In genomic region chr19:29605653-29606419, GRCh38 we compare ENCODE assay signal across 1 cellular context.
TF ChIP-seq lines count a peak whose summit lies in the region.

TSS of gene POP4 (plus strand) at chr19:29606283. CDS start at chr19:29606319, 36 bp downstream.

TF ChIP-seq in HepG2, 621 proteins besides CTCF, POLR2A, EP300 and RAD21 (continued from another document and continues in another):
- TF ChIP-seq HMGXB4 (CRISPR knock-in tag; IDR thresholded peaks at IDR 0.05; ENCODE audit: borderline replicate concordance in 1 of 2, low read depth in 1 of 2) (peak; percentile 78 to 84), REPIN1 (CRISPR knock-in tag; IDR thresholded peaks at IDR 0.05; ENCODE audit: borderline replicate concordance, low read depth) (peak; percentile 74; the same call in 1 of the 2 replicates), SKI (IDR thresholded peaks at IDR 0.05; ENCODE audit: partially characterized antibody) (peak; percentile 29), ZNF629 (CRISPR knock-in tag; conservative IDR thresholded peaks at IDR 0.05) (peak; percentile 49; the same call in 1 of the 2 replicates), SRSF1 (optimal IDR thresholded peaks at IDR 0.05; ENCODE audit: low read depth, low read length) (peak; percentile 74), MED13 (CRISPR knock-in tag; IDR thresholded peaks at IDR 0.05) (0 out of 2 replicates have a peak, but pooled peaks have one; percentile 28), RARG (CRISPR knock-in tag; IDR thresholded peaks at IDR 0.05; ENCODE audit: low read depth) (no peak), BRCA1 (CRISPR knock-in tag; IDR thresholded peaks at IDR 0.05) (no peak), ZBTB21 (CRISPR knock-in tag; IDR thresholded peaks at IDR 0.05) (peak; percentile 95), ZC3H13 (CRISPR knock-in tag; IDR thresholded peaks at IDR 0.05) (peak; percentile 76; the same call in 1 of the 2 replicates), THAP11 (CRISPR knock-in tag; IDR thresholded peaks at IDR 0.05) (peak; percentile 93), HIVEP1 (CRISPR knock-in tag; IDR thresholded peaks at IDR 0.05) (peak; percentile 27; the same call in 1 of the 2 replicates), FOXK1 (CRISPR knock-in tag; IDR thresholded peaks at IDR 0.05; ENCODE audit: borderline replicate concordance, low read depth) (peak; percentile 84; the same call in 1 of the 2 replicates), ZGPAT (CRISPR knock-in tag; IDR thresholded peaks at IDR 0.05) (peak; percentile 40; the same call in 1 of the 2 replicates), ZSCAN25 (CRISPR knock-in tag; IDR thresholded peaks at IDR 0.05) (no peak), BORCS8-MEF2B (CRISPR knock-in tag; IDR thresholded peaks at IDR 0.05) (peak; percentile 15; the same call in 1 of the 2 replicates), PAXIP1 (CRISPR knock-in tag; conservative IDR thresholded peaks at IDR 0.05) (0 out of 2 replicates have a peak, but pooled peaks have one; percentile 30), PHB2 (IDR thresholded peaks at IDR 0.05; ENCODE audit: partially characterized antibody) (no peak), ZSCAN20 (CRISPR knock-in tag; IDR thresholded peaks at IDR 0.05; ENCODE audit: borderline replicate concordance) (no peak), SIX4 (CRISPR knock-in tag; IDR thresholded peaks at IDR 0.05) (peak; percentile 28; the same call in 1 of the 2 replicates), ZNF556 (CRISPR knock-in tag; IDR thresholded peaks at IDR 0.05; ENCODE audit: borderline replicate concordance) (peak; percentile 88), ZBTB42 (CRISPR knock-in tag; IDR thresholded peaks at IDR 0.05) (0 out of 2 replicates have a peak, but pooled peaks have one; percentile 39), U2AF1 (optimal IDR thresholded peaks at IDR 0.05; ENCODE audit: low read depth, low read length) (peak; percentile 31), ZNF546 (CRISPR knock-in tag; conservative IDR thresholded peaks at IDR 0.05) (0 out of 2 replicates have a peak, but pooled peaks have one; percentile 53), POGZ (CRISPR knock-in tag; IDR thresholded peaks at IDR 0.05) (peak; percentile 93), MIER2 (CRISPR knock-in tag; IDR thresholded peaks at IDR 0.05) (0 out of 2 replicates have a peak, but pooled peaks have one; percentile 22), ZNF550 (CRISPR knock-in tag; IDR thresholded peaks at IDR 0.05; ENCODE audit: borderline replicate concordance) (no peak), ATF6 (CRISPR knock-in tag; conservative IDR thresholded peaks at IDR 0.05) (no peak), NFYB (CRISPR knock-in tag; IDR thresholded peaks at IDR 0.05) (peak; percentile 55; the same call in 1 of the 2 replicates), FOXA3 (CRISPR knock-in tag; IDR thresholded peaks at IDR 0.05) (peak; percentile 29), ARID5B (CRISPR knock-in tag; IDR thresholded peaks at IDR 0.05) (peak; percentile 45; the same call in 1 of the 2 replicates), GATAD2A (CRISPR knock-in tag; IDR thresholded peaks at IDR 0.05) (peak; percentile 59; the same call in 1 of the 2 replicates), ZNF747 (CRISPR knock-in tag; IDR thresholded peaks at IDR 0.05; ENCODE audit: borderline replicate concordance) (no peak; the same call in 1 of the 2 replicates), JARID2 (CRISPR knock-in tag; IDR thresholded peaks at IDR 0.05; ENCODE audit: insufficient replicate concordance) (no peak), ZNF616 (CRISPR knock-in tag; IDR thresholded peaks at IDR 0.05; ENCODE audit: low read depth) (no peak), TEAD3 (CRISPR knock-in tag; optimal IDR thresholded peaks at IDR 0.05; ENCODE audit: borderline replicate concordance) (peak; percentile 72), ZFY (CRISPR knock-in tag; IDR thresholded peaks at IDR 0.05) (peak; percentile 65), HOXA5 (CRISPR knock-in tag; IDR thresholded peaks at IDR 0.05) (peak; percentile 75; the same call in 1 of the 2 replicates), ATRX (CRISPR knock-in tag; IDR thresholded peaks at IDR 0.05; ENCODE audit: borderline replicate concordance) (no peak), ELF3 (CRISPR knock-in tag; IDR thresholded peaks at IDR 0.05) (peak; percentile 53; the same call in 1 of the 2 replicates), ZFP36 (IDR thresholded peaks at IDR 0.05; ENCODE audit: borderline replicate concordance, low read depth, low read length, partially characterized antibody) (no peak), YEATS4 (CRISPR knock-in tag; IDR thresholded peaks at IDR 0.05; ENCODE audit: borderline replicate concordance) (no peak; the same call in 1 of the 2 replicates), KMT2A (CRISPR knock-in tag; IDR thresholded peaks at IDR 0.05) (peak; percentile 72; the same call in 1 of the 2 replicates), PHF8 (CRISPR knock-in tag; IDR thresholded peaks at IDR 0.05) (peak; percentile 92)
- TF ChIP-seq, protein P1, sequence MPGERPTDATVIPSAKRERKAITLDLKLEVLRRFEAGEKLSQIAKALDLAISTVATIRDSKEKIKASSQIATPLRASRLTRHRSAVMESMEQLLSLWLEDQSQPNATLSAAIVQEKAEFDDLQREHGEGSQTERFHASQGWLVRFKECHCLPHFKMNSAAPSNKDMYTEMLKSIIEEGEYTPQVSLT (CRISPR knock-in tag; IDR thresholded peaks at IDR 0.05; ENCODE audit: borderline replicate concordance, low read depth) = no peak
- TF ChIP-seq, protein P2, sequence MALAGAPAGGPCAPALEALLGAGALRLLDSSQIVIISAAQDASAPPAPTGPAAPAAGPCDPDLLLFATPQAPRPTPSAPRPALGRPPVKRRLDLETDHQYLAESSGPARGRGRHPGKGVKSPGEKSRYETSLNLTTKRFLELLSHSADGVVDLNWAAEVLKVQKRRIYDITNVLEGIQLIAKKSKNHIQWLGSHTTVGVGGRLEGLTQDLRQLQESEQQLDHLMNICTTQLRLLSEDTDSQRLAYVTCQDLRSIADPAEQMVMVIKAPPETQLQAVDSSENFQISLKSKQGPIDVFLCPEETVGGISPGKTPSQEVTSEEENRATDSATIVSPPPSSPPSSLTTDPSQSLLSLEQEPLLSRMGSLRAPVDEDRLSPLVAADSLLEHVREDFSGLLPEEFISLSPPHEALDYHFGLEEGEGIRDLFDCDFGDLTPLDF (CRISPR knock-in tag; IDR thresholded peaks at IDR 0.05) = 0 out of 2 replicates have a peak, but pooled peaks have one; percentile 19
- TF ChIP-seq, protein P3, sequence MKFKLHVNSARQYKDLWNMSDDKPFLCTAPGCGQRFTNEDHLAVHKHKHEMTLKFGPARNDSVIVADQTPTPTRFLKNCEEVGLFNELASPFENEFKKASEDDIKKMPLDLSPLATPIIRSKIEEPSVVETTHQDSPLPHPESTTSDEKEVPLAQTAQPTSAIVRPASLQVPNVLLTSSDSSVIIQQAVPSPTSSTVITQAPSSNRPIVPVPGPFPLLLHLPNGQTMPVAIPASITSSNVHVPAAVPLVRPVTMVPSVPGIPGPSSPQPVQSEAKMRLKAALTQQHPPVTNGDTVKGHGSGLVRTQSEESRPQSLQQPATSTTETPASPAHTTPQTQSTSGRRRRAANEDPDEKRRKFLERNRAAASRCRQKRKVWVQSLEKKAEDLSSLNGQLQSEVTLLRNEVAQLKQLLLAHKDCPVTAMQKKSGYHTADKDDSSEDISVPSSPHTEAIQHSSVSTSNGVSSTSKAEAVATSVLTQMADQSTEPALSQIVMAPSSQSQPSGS (CRISPR knock-in tag; IDR thresholded peaks at IDR 0.05) = peak; percentile 88
- TF ChIP-seq, protein P4, sequence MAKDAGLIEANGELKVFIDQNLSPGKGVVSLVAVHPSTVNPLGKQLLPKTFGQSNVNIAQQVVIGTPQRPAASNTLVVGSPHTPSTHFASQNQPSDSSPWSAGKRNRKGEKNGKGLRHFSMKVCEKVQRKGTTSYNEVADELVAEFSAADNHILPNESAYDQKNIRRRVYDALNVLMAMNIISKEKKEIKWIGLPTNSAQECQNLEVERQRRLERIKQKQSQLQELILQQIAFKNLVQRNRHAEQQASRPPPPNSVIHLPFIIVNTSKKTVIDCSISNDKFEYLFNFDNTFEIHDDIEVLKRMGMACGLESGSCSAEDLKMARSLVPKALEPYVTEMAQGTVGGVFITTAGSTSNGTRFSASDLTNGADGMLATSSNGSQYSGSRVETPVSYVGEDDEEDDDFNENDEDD (CRISPR knock-in tag; IDR thresholded peaks at IDR 0.05; ENCODE audit: borderline replicate concordance) = no peak; the same call in 1 of the 2 replicates
- TF ChIP-seq, protein P5, sequence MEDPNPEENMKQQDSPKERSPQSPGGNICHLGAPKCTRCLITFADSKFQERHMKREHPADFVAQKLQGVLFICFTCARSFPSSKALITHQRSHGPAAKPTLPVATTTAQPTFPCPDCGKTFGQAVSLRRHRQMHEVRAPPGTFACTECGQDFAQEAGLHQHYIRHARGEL (CRISPR knock-in tag; IDR thresholded peaks at IDR 0.05) = no peak
